Comparison of ENCODE assay signal across 8 cellular contexts in genomic region chr11:134412508-134413333, GRCh38. TPM values are rescaled to one million over a fixed set of nuclear protein-coding genes. Genes with fewer than 3 reads are reported as not detected.
A peak's percentile ranks its signal among the peaks of the same experiment; 100 is the strongest.
DNase-seq lines count a peak whose midpoint lies in the region; ATAC-seq and TF ChIP-seq lines count a peak whose summit lies in the region.

No MANE protein-coding gene starts in this region.

- peak overlapping the region; percentile 80 for H3K4me2 ChIP-seq in neural cell (ENCODE audit: low read length)

- TF ChIP-seq RAD21 in neural cell (conservative IDR thresholded peaks at IDR 0.05), result peak; percentile 53

- TF ChIP-seq POLR2A in GM18505 (IDR thresholded peaks at IDR 0.05; ENCODE audit: borderline replicate concordance, extremely low read depth, insufficient read depth, insufficient read length), result no peak

- H3K4me1 ChIP-seq in ES-I3 (ENCODE audit: insufficient read depth, low read length), result peaks cover 24% of the 10 kb centered on the region
- H3K4me1 ChIP-seq in effector memory CD4-positive, alpha-beta T cell (ENCODE audit: control insufficient read depth, insufficient read depth, low read length, poor library complexity, severe bottlenecking), result peaks cover 12% of the 10 kb centered on the region

- H3K27me3 ChIP-seq in effector memory CD4-positive, alpha-beta T cell (replicated peaks; ENCODE audit: control insufficient read depth, insufficient read depth, low read length, poor library complexity, severe bottlenecking), result peaks cover 6% of the 10 kb centered on the region
- no peaks in the 10 kb centered on the region for H3K27me3 ChIP-seq in neural cell (ENCODE audit: insufficient read depth, low read depth, low read length)

- no peaks in the 10 kb centered on the region for H4K20me1 ChIP-seq in neural cell (ENCODE audit: insufficient read depth)

- TF ChIP-seq CTCF in neural cell (IDR thresholded peaks at IDR 0.05; ENCODE audit: poor library complexity, severe bottlenecking), result peak; percentile 27

- peak overlapping the region; percentile 60; the same call in 1 of the 2 replicates for H3K9ac ChIP-seq in ES-I3 (ENCODE audit: low read depth, low read length)
- peak overlapping the region; percentile 87 for H3K9ac ChIP-seq in neural cell (ENCODE audit: low read length)

- H3K36me3 ChIP-seq in ES-I3 (ENCODE audit: insufficient read depth, low read length) (no peaks in the 10 kb centered on the region), neural cell (ENCODE audit: insufficient read depth, low read length) (no peaks in the 10 kb centered on the region)
- no peaks in the 10 kb centered on the region for H3K36me3 ChIP-seq in effector memory CD4-positive, alpha-beta T cell (ENCODE audit: control insufficient read depth, insufficient read depth, low read length)

- H3K27ac ChIP-seq in effector memory CD4-positive, alpha-beta T cell (ENCODE audit: insufficient read depth, low read length, poor library complexity, severe bottlenecking), result no peak overlapping the region
- H3K27ac ChIP-seq in neural cell (ENCODE audit: low read length), result peak overlapping the region; percentile 61

- H3K9me2 ChIP-seq in neural cell (ENCODE audit: insufficient read depth, low read length), result no peaks in the 10 kb centered on the region

- peak overlapping the region; percentile 57 for H3K4me3 ChIP-seq in effector memory CD4-positive, alpha-beta T cell (ENCODE audit: insufficient read depth, low read depth, low read length, poor library complexity, severe bottlenecking)
- peak overlapping the region; percentile 91 for H3K4me3 ChIP-seq in neural cell (ENCODE audit: low read length)

- no peaks in the 10 kb centered on the region for H3K9me3 ChIP-seq in ES-I3 (ENCODE audit: control insufficient read depth, insufficient read depth, low read length)
- H3K9me3 ChIP-seq in effector memory CD4-positive, alpha-beta T cell (ENCODE audit: control insufficient read depth, low read length), result no peaks in the 10 kb centered on the region
- no peaks in the 10 kb centered on the region for H3K9me3 ChIP-seq in neural cell (ENCODE audit: low read length)

- ATAC-seq in HG03095 (IDR thresholded peaks at IDR 0.05; ENCODE audit: unreplicated experiment) (no peak), HG02678 (IDR thresholded peaks at IDR 0.05; ENCODE audit: unreplicated experiment) (no peak), GM18505 (IDR thresholded peaks at IDR 0.05; ENCODE audit: unreplicated experiment) (no peak)

- TF ChIP-seq EP300 in neural cell (conservative IDR thresholded peaks at IDR 0.05; ENCODE audit: poor library complexity, severe bottlenecking), result no peak

- H2AFZ ChIP-seq in neural cell (ENCODE audit: low read depth, low read length), result peak overlapping the region; percentile 76

- H3K79me2 ChIP-seq in neural cell (replicated peaks; ENCODE audit: insufficient read depth, low read length), result peaks cover 28% of the 10 kb centered on the region

- DNase-seq in RKO (ENCODE audit: low spot score), result peak; percentile 52
- no peak for DNase-seq in effector memory CD4-positive, alpha-beta T cell
- no peak for DNase-seq in GM19240 (ENCODE audit: insufficient read length, low spot score)

- H3F3A ChIP-seq in neural cell (ENCODE audit: insufficient read depth, low read length, poor library complexity, severe bottlenecking), result no peaks in the 10 kb centered on the region

TF ChIP-seq in neural cell, 6 proteins besides CTCF, POLR2A, EP300 and RAD21:
- TF ChIP-seq SMC3 (conservative IDR thresholded peaks at IDR 0.05; ENCODE audit: poor library complexity) (peak; percentile 53), MXI1 (conservative IDR thresholded peaks at IDR 0.05; ENCODE audit: poor library complexity, severe bottlenecking) (peak; percentile 41), POLR2AphosphoS5 (IDR thresholded peaks at IDR 0.05) (peak; percentile 37), REST (IDR thresholded peaks at IDR 0.05; ENCODE audit: borderline replicate concordance) (peak; percentile 28), TAF1 (IDR thresholded peaks at IDR 0.05; ENCODE audit: low read depth) (peak; percentile 36), EZH2 (IDR thresholded peaks at IDR 0.05; ENCODE audit: borderline replicate concordance, insufficient read depth, low read length, poor library complexity, severe bottlenecking) (no peak)

RNA-seq across cellular contexts. Expression of gene B3GAT1, which starts 0.7 kb away (rescaled TPM):
- 28.2 and 34.5 TPM in 2 replicates for polyA plus RNA-seq in neural cell
- polyA minus RNA-seq in neural cell, result 50.4 and 52.2 TPM in 2 replicates
